ENCODE assay signal across 20 cellular contexts in the genomic region with DNA sequence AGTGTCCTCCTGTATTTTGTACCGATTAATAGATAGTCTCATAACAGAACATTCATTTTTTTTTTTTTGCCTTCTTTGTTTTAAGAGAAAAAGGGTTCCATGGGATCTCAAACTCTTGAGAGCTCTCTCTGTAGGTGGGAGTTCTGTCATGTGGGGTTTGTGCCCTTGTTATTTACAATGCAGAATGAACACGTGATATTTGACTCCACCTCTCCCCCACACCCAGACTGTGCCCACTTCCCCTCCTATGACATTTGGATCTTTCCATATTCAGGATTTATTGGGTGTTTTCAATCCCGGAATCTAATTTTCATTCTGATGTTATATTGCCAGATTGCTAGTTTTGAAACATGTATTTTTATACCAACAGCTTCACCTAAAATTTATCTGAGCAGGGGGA.
"Had no signal": no experiment of that assay in that cellular context is flagged by ENCODE, and none has a peak within 500 bp of the region (broad histone marks: within the 10 kb centered on the region; RNA-seq: fewer than 3 reads in every experiment).

No MANE protein-coding gene starts in this region.

- ATAC-seq: natural killer cell treated with Interleukin-12 subunit alpha and Interleukin-12 subunit beta and Interleukin-15 and Interleukin-18, amount 100 ng/mL, for 72 hours; psoas muscle; right cardiac atrium; right lobe of liver; stimulated activated effector memory CD8-positive, alpha-beta T cell treated with anti-CD3 and anti-CD28 coated beads, Interleukin-12 subunit alpha, Interleukin-12 subunit beta, amount 100 ng/mL, for 72 hours; stimulated activated naive B cell treated with anti-CD40 and anti-IgM and Interleukin-4, amounts not matched to agents 10 μg/mL and 1 μg/mL and 100 μg/mL, for 72 hours had no signal

- DNase-seq: occipital lobe; ovary; posterior cingulate gyrus; psoas muscle; right cardiac atrium; right lobe of liver; sigmoid colon; small intestine; stimulated activated CD4-positive, alpha-beta T cell treated with anti-CD3 and anti-CD28 coated beads, Interleukin-15, amount 100 ng/mL, for 24 hours; stimulated activated CD4-positive, alpha-beta T cell treated with anti-CD3 and anti-CD28 coated beads, Interleukin-2, amount 100 ng/mL, for 24 hours; stimulated activated CD4-positive, alpha-beta T cell treated with anti-CD3 and anti-CD28 coated beads, Interleukin-2, amount 100 ng/mL, for 48 hours; stimulated activated CD4-positive, alpha-beta T cell treated with anti-CD3 and anti-CD28 coated beads, Interleukin-4, amount 100 ng/mL, for 24 hours; stimulated activated naive B cell treated with anti-CD40 and anti-IgM and Interleukin-4, amounts not matched to agents 10 μg/mL and 1 μg/mL and 100 μg/mL, for 72 hours; stimulated activated naive CD4-positive, alpha-beta T cell treated with Interleukin-2 at 50 U/mL for 16 hours; stomach; thyroid gland; trophoblast cell; upper lobe of left lung had no signal
